Comparison of ENCODE assay signal across 23 cellular contexts in the genomic region with DNA sequence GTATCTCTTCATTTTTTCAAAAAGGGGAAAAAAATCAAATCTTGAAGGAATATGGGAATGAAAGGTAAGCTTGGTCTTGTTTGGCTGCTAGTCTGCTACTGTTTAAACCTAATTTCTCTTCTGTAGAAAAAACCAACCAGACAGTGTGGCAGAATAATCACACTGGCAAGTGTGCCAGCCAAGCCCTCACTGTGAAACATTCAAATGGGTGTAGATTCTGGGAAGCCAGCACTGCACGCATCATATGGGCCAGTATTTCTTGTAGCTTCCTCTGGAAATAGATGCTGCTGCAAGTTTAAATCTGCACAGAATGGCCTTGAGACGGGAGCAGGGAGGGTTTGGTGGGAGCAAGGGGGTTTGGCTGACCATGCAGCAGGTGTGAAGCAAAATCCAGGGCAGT.
"Had no signal": no experiment of that assay in that cellular context is flagged by ENCODE, and none has a peak within 500 bp of the region (broad histone marks: within the 10 kb centered on the region; RNA-seq: fewer than 3 reads in every experiment).

No MANE protein-coding gene starts in this region.

- H3K4me3 ChIP-seq: SK-N-MC had no signal

- ATAC-seq: Panc1, T-cell had no signal

- DNase-seq: activated B cell treated with CpG ODN at 0.5 μM for 24 hours; activated CD4-positive, alpha-beta memory T cell treated with anti-CD3 and anti-CD28 coated beads for 36 hours; activated CD4-positive, alpha-beta T cell treated with anti-CD3 and anti-CD28 coated beads, Interleukin-2, amount 10 ng/mL, durations not matched to agents 7 days and 5 days; activated gamma-delta T cell; activated naive CD4-positive, alpha-beta T cell treated with anti-CD3 and anti-CD28 coated beads for 36 hours; activated T-cell treated with anti-CD3 and anti-CD28 coated beads, Interleukin-2, amount 50 U/mL, for 48 hours; amygdala; KG1; MV-4-11; NCI-H1092 treated with DMSO at 0.1 percent for 48 hours; NCI-H1417 treated with DMSO at 0.1 percent for 48 hours; NCI-H1694 treated with DMSO at 0.1 percent for 48 hours; NCI-H2029 treated with DMSO at 0.1 percent for 48 hours; NCI-H510A treated with DMSO at 0.1 percent for 48 hours; NCI-H69; NK-92 treated with Interleukin-12 subunit alpha and Interleukin-12 subunit beta, amount 100 ng/mL, for 24 hours; OCI-M1; RPMI8226; T-helper 2 cell; T1000 had no signal

- H3K27ac ChIP-seq: SK-N-MC had no signal
